ENCODE assay signal across 8 cellular contexts in genomic region chr1:247415423-247416361, GRCh38. TPM values are rescaled to one million over a fixed set of nuclear protein-coding genes. Genes with fewer than 3 reads are reported as not detected.
DNase-seq lines count a peak whose midpoint lies in the region; ATAC-seq, FAIRE-seq and TF ChIP-seq lines count a peak whose summit lies in the region.

NLRP3 (plus strand) TSS chr1:247416173; CDS start chr1:247418801, 2,628 bp downstream.

- peaks cover 19% of the 10 kb centered on the region for H3K36me3 Mint-ChIP-seq in CD4-positive, alpha-beta T cell (ENCODE audit: low read depth)

- H3K9me2 ChIP-seq in SU-DHL-6 (replicated peaks; ENCODE audit: insufficient read depth, low read length), result no peaks in the 10 kb centered on the region

- H3K4me1 ChIP-seq in GM12878 (ENCODE audit: control insufficient read depth, insufficient read depth, low read length) (peaks cover 14% of the 10 kb centered on the region), mesendoderm (ENCODE audit: control insufficient read depth, low read depth, low read length) (no peaks in the 10 kb centered on the region), ovary (ENCODE audit: insufficient read depth) (no peaks in the 10 kb centered on the region)

- intact Hi-C loops in CD4-positive, alpha-beta T cell (cut with DNase I, micrococcal nuclease), result loop anchor here in 1 of 2 experiments (1.0 kb wide), 1 partner anchor 25 kb away; no protein-coding TSS in a partner anchor
- intact Hi-C loops in GM12878 (cut with micrococcal nuclease; ENCODE audit: unreplicated experiment) (no loop called here), ovary (cut with DNase I) (no loop called here)

- H3K27ac ChIP-seq in CD4-positive, alpha-beta T cell (ENCODE audit: low read depth, low read length), result no peak within 1 kb of the TSS
- no peak within 1 kb of the TSS for H3K27ac ChIP-seq in SU-DHL-6 (ENCODE audit: low read depth, low read length)
- H3K27ac ChIP-seq in GM12878 (ENCODE audit: control insufficient read depth, insufficient read depth), result no peak within 1 kb of the TSS
- H3K27ac ChIP-seq in mesendoderm (ENCODE audit: low read depth, low read length), result no peak within 1 kb of the TSS
- H3K27ac ChIP-seq in ovary, result no peak within 1 kb of the TSS

- RAD21 ChIA-PET in GM12878 (lab: Charles Lee; ENCODE audit: unreplicated experiment), result interaction anchor here (0.9 to 3.4 kb wide), 8 partner anchors 14 to 205 kb away, joined by 3 to 16 read pairs (median 4); no protein-coding TSS in a partner anchor

- DNase-seq in CD4-positive, alpha-beta T cell, result peak in 9 of 10 experiments; percentile 14 to 35 (median 30)
- no peak for DNase-seq in GM12878 (ENCODE audit: low read depth, low spot score)
- DNase-seq in mesendoderm, result peak; percentile 80
- no peak for DNase-seq in NCI-H774 (lab: John Stamatoyannopoulos, UW)
- no peak for DNase-seq in ovary
- DNase-seq in GM10266 (ENCODE audit: extremely low spot score), result no peak

- H3K9ac ChIP-seq in SU-DHL-6 (ENCODE audit: low read length) (no peak within 1 kb of the TSS), GM12878 (ENCODE audit: control insufficient read depth, insufficient read depth, low read length) (no peak within 1 kb of the TSS), mesendoderm (ENCODE audit: low read length) (no peak within 1 kb of the TSS)

- H3K27me3 ChIP-seq in CD4-positive, alpha-beta T cell (ENCODE audit: control insufficient read depth, insufficient read depth, low read length), result no peaks in the 10 kb centered on the region
- no peaks in the 10 kb centered on the region for H3K27me3 ChIP-seq in SU-DHL-6 (ENCODE audit: low read length)
- H3K27me3 ChIP-seq in GM12878 (replicated peaks in 1 of 2; ENCODE audit: control insufficient read depth in 2 of 2, insufficient read depth in 2 of 2, low read length in 1 of 2), result peaks cover 0 to 10% of the 10 kb centered on the region in 2 experiments; a peak in 2 of 4 replicates
- H3K27me3 ChIP-seq in mesendoderm (ENCODE audit: insufficient read depth, low read length, poor library complexity), result no peaks in the 10 kb centered on the region
- no peaks in the 10 kb centered on the region for H3K27me3 ChIP-seq in ovary

- ATAC-seq in CD4-positive, alpha-beta T cell (ENCODE audit: poor library complexity), result peak; percentile 88
- ATAC-seq in HG03060 (IDR thresholded peaks at IDR 0.05; ENCODE audit: low read depth, unreplicated experiment), result peak; percentile 36
- ATAC-seq in GM12878, result peak; percentile 84

- no TSS peak for BruUV-seq in GM12878 (replicated peaks; lab: Mats Ljungman, UMichigan)

- TF ChIP-seq POLR2A in GM12878 (IDR thresholded peaks at IDR 0.05; ENCODE audit: low read depth, low read length) (no peak), ovary (IDR thresholded peaks at IDR 0.05) (no peak)

- POLR2A ChIA-PET in CD4-positive, alpha-beta T cell (lab: Charles Lee), result interaction anchor here (0.6 to 1.6 kb wide), 7 partner anchors 8 to 336 kb away, joined by 3 to 19 read pairs (median 3); no protein-coding TSS in a partner anchor
- POLR2A ChIA-PET in GM12878 (lab: Charles Lee), result interaction anchor here (0.9 to 2.3 kb wide), 7 partner anchors 10 to 26 kb away, joined by 3 to 11 read pairs (median 4); no protein-coding TSS in a partner anchor

- H2BK5ac ChIP-seq in mesendoderm (ENCODE audit: low read length), result no peak within 1 kb of the TSS

- H3K27me3 Mint-ChIP-seq in CD4-positive, alpha-beta T cell, result no peaks in the 10 kb centered on the region

- CTCF ChIA-PET in CD4-positive, alpha-beta T cell (lab: Charles Lee), result interaction anchor here (3.1 kb wide), 1 partner anchor 26 kb away, joined by 9 read pairs; no protein-coding TSS in a partner anchor
- CTCF ChIA-PET in GM12878 (lab: Yijun Ruan, JAX), result interaction anchor here (1.0 to 3.1 kb wide), 12 partner anchors 10 to 71 kb away, joined by 3 to 13 read pairs (median 3); no protein-coding TSS in a partner anchor

- no peak within 1 kb of the TSS for H4K5ac ChIP-seq in mesendoderm (ENCODE audit: low read length)

- H2BK15ac ChIP-seq in mesendoderm (replicated peaks; ENCODE audit: low read depth), result no peak within 1 kb of the TSS

- no peak within 1 kb of the TSS for H2AFZ ChIP-seq in SU-DHL-6 (ENCODE audit: low read depth, low read length, severe bottlenecking)
- no peak within 1 kb of the TSS; the same call in 1 of the 2 replicates for H2AFZ ChIP-seq in GM12878 (ENCODE audit: control insufficient read depth, low read depth, low read length)

- no peak within 1 kb of the TSS for H3K4ac ChIP-seq in mesendoderm (ENCODE audit: low read depth, low read length)

- TF ChIP-seq CTCF in CD4-positive, alpha-beta T cell (IDR thresholded peaks at IDR 0.05), result no peak
- TF ChIP-seq CTCF in SU-DHL-6 (IDR thresholded peaks at IDR 0.05; ENCODE audit: insufficient read depth, low read length, poor library complexity, severe bottlenecking) (no peak), GM12878 (IDR thresholded peaks at IDR 0.05 in 2 of 3, conservative IDR thresholded peaks at IDR 0.05 in 1 of 3; ENCODE audit: control insufficient read depth in 2 of 3, extremely low read depth in 1 of 3, insufficient read depth in 1 of 3, low read depth in 3 of 3, low read length in 3 of 3) (no peak), ovary (IDR thresholded peaks at IDR 0.05) (no peak), GM10266 (IDR thresholded peaks at IDR 0.05; ENCODE audit: control insufficient read depth, insufficient read depth, low read depth, missing control alignments) (no peak)

- no peak for TF ChIP-seq RAD21 in GM12878 (IDR thresholded peaks at IDR 0.05; ENCODE audit: insufficient read depth, low read depth, low read length)

- H3K27ac Mint-ChIP-seq in CD4-positive, alpha-beta T cell, result peak within 1 kb of the TSS; percentile 78

- H3K4me2 ChIP-seq in SU-DHL-6 (ENCODE audit: low read depth, low read length, poor library complexity, severe bottlenecking) (peak within 1 kb of the TSS; percentile 45), GM12878 (ENCODE audit: control insufficient read depth, insufficient read depth) (peak within 1 kb of the TSS; percentile 65), mesendoderm (ENCODE audit: low read length) (no peak within 1 kb of the TSS)

- no peaks in the 10 kb centered on the region for H3K79me1 ChIP-seq in mesendoderm (ENCODE audit: low read length)

- H3K36me3 ChIP-seq in SU-DHL-6 (ENCODE audit: low read length) (no peaks in the 10 kb centered on the region), GM12878 (ENCODE audit: control insufficient read depth in 2 of 2, insufficient read depth in 2 of 2, low read length in 1 of 2) (no peaks in the 10 kb centered on the region), mesendoderm (ENCODE audit: control insufficient read depth, insufficient read depth, low read length) (no peaks in the 10 kb centered on the region), ovary (no peaks in the 10 kb centered on the region)

- H3K79me2 ChIP-seq in SU-DHL-6 (ENCODE audit: insufficient read depth, low read length) (no peaks in the 10 kb centered on the region), GM12878 (ENCODE audit: control insufficient read depth, insufficient read depth, low read length) (no peaks in the 10 kb centered on the region), mesendoderm (ENCODE audit: control insufficient read depth, insufficient read depth, low read length) (no peaks in the 10 kb centered on the region)

- no peak within 1 kb of the TSS for H2AK5ac ChIP-seq in mesendoderm (ENCODE audit: low read length)

- TF ChIP-seq EP300 in GM12878 (IDR thresholded peaks at IDR 0.05; ENCODE audit: borderline replicate concordance in 1 of 2, control insufficient read depth in 1 of 2, low read depth in 2 of 2, low read length in 2 of 2) (no peak), ovary (IDR thresholded peaks at IDR 0.05) (no peak)

- no peaks in the 10 kb centered on the region for H3F3A ChIP-seq in SU-DHL-6 (ENCODE audit: insufficient read depth)

- H4K8ac ChIP-seq in mesendoderm (ENCODE audit: low read depth, low read length), result no peak within 1 kb of the TSS

- H3K9me3 ChIP-seq in CD4-positive, alpha-beta T cell (ENCODE audit: control insufficient read depth, low read length), result no peaks in the 10 kb centered on the region
- H3K9me3 ChIP-seq in SU-DHL-6 (ENCODE audit: insufficient read depth, low read length), result no peaks in the 10 kb centered on the region
- H3K9me3 ChIP-seq in GM12878 (replicated peaks; ENCODE audit: control insufficient read depth, insufficient read depth, low read length), result no peaks in the 10 kb centered on the region; the same call in 2 of the 3 replicates
- H3K9me3 ChIP-seq in ovary, result no peaks in the 10 kb centered on the region

- H3K56ac ChIP-seq in mesendoderm (ENCODE audit: low read length), result no peak within 1 kb of the TSS

- SMC1A ChIA-PET in GM12878 (lab: Charles Lee; ENCODE audit: uncharacterized antibody, unreplicated experiment), result interaction anchor here (0.5 to 4.9 kb wide), 15 partner anchors 9 to 87 kb away, joined by 3 to 47 read pairs (median 5); no protein-coding TSS in a partner anchor

- H4K20me1 ChIP-seq in SU-DHL-6 (ENCODE audit: low read depth, low read length) (no peaks in the 10 kb centered on the region), GM12878 (ENCODE audit: control insufficient read depth, insufficient read depth) (no peaks in the 10 kb centered on the region)

- in situ Hi-C loops in GM12878 (cut with MboI), result no loop called here

- WGBS in GM12878 (ENCODE audit: insufficient coverage, insufficient replicate concordance, low lambda C conversion rate, missing lambda C conversion rate), result 29% methylated on average over 19 of the region's 19 CpGs
- WGBS in mesendoderm (ENCODE audit: extremely low coverage, insufficient coverage, low lambda C conversion rate), result no CpG with 5 or more reads among the region's 19 CpGs
- 59 to 64% (median 61%) methylated on average over 19 of the region's 19 CpGs for WGBS in ovary, 3 donors

- no peak for FAIRE-seq in GM12878 (lab: Jason Lieb, UNC)

- peak within 1 kb of the TSS; percentile 89 for H3K4me3 Mint-ChIP-seq in CD4-positive, alpha-beta T cell

- no peak within 1 kb of the TSS for H2BK120ac ChIP-seq in mesendoderm (ENCODE audit: low read depth, low read length)

- H3K4me1 Mint-ChIP-seq in CD4-positive, alpha-beta T cell (ENCODE audit: low read depth), result peaks cover 48% of the 10 kb centered on the region

- no peaks in the 10 kb centered on the region for H3K9me3 Mint-ChIP-seq in CD4-positive, alpha-beta T cell

- H3K4me3 ChIP-seq in SU-DHL-6 (ENCODE audit: insufficient read depth, low read length, poor library complexity, severe bottlenecking), result no peak within 1 kb of the TSS
- H3K4me3 ChIP-seq in GM12878, result no peak within 1 kb of the TSS
- H3K4me3 ChIP-seq in mesendoderm (ENCODE audit: low read length), result no peak within 1 kb of the TSS
- H3K4me3 ChIP-seq in ovary, result no peak within 1 kb of the TSS

- H3K23ac ChIP-seq in mesendoderm (ENCODE audit: low read length), result no peak within 1 kb of the TSS

- no peak within 1 kb of the TSS for H3K18ac ChIP-seq in mesendoderm (ENCODE audit: low read length)

RNA-seq across cellular contexts. Expression of gene NLRP3, which starts in this region (rescaled TPM):
- 1 to 10 TPM; 7.8 to 8.5 TPM for total RNA-seq in CD4-positive, alpha-beta T cell
- total RNA-seq in GM12878 (2013; cell fraction: nucleolus; rRNA removed), result 11.1 and 15.1 TPM in 2 replicates
- total RNA-seq in GM12878 (2014; rRNA removed), result 10.4 and 11.6 TPM in 2 replicates
- 9.7 and 9.8 TPM in 2 replicates for total RNA-seq in GM12878 (2014; rRNA removed; fragmentation: Illumina TruSeq; extraction: Trizol)
- 8.4 and 9.5 TPM in 2 replicates for total RNA-seq in GM12878 (2021)
- polyA plus RNA-seq in GM12878 (2011; ENCODE audit: low read depth), result 0.12 TPM
- 1.8 and 2.4 TPM in 2 replicates for polyA plus RNA-seq in GM12878 (2011; rRNA removed)
- polyA plus RNA-seq in GM12878 (2011; cell fraction: cytosol; rRNA removed), result 1.9 and 3.3 TPM in 2 replicates
- polyA plus RNA-seq in GM12878 (2011; cell fraction: nucleus; rRNA removed), result 1.1 and 2.6 TPM in 2 replicates
- polyA plus RNA-seq in GM12878 (2012), result 0.10 and 0.37 TPM in 2 replicates
- polyA plus RNA-seq in GM12878 (2014; fragmentation: Illumina TruSeq; extraction: Trizol), result 6.5 and 7.8 TPM in 2 replicates
- 1 to 10 TPM; 2.5 to 3.4 TPM for polyA plus RNA-seq in GM12878 (2014; fragmentation: Nextera tagmentation; extraction: Ambion mirVana)
- polyA plus RNA-seq in GM12878 (2014; rRNA removed), result 6.6 and 7.2 TPM in 2 replicates
- 1 to 10 TPM; 2.4 to 3.4 TPM for polyA plus RNA-seq in GM12878 (2016; fragmentation: Nextera tagmentation; extraction: Ambion mirVana)
- 3.4 and 4.1 TPM in 2 replicates for polyA minus RNA-seq in GM12878 (2011; rRNA and poly(A)+ RNA removed)
- 0.67 and 2.0 TPM in 2 replicates for polyA minus RNA-seq in GM12878 (2011; cell fraction: cytosol; rRNA and poly(A)+ RNA removed)
- 0.85 and 2.3 TPM in 2 replicates for polyA minus RNA-seq in GM12878 (2011; cell fraction: nucleus; rRNA and poly(A)+ RNA removed)
- 0.01 TPM for polyA plus RNA-seq in mesendoderm (2013, experiment 1 of 2)
- 0.06 TPM for polyA plus RNA-seq in mesendoderm (2013, experiment 2 of 2)
- 1 to 10 TPM in 6 of 7 donors, under 1 TPM in 1; 0.61 to 1.7 (median 1.2) TPM for total RNA-seq in ovary
- polyA plus RNA-seq in ovary, result 1 to 10 TPM in 1 of 2 donors, under 1 TPM in 1; 0.50 to 2.2 TPM

Comparison
In these comparisons a context has a peak if more than half of its experiments do, and no peak if none do; other contexts are left out.
1. ATAC-seq: peak in every context shown above with its lines; median percentile 88 in CD4-positive, alpha-beta T cell; 84 in GM12878; 36 in HG03060.
2. DNase-seq: peak in CD4-positive, alpha-beta T cell (9 of 10) and mesendoderm (single experiment); none in GM12878 (single experiment), NCI-H774 (single experiment), ovary (0 of 5) and GM10266 (single experiment).